21 cellular contexts compared by ENCODE assay signal in genomic region chr7:100394077-100394476, GRCh38. TPM values are rescaled to one million over a fixed set of nuclear protein-coding genes. Genes with fewer than 3 reads are reported as not detected.
DNase-seq lines count a peak whose midpoint lies in the region; ATAC-seq and TF ChIP-seq lines count a peak whose summit lies in the region.
"Had no signal": no experiment of that assay in that cellular context is flagged by ENCODE, and none has a peak within 500 bp of the region (broad histone marks: within the 10 kb centered on the region; RNA-seq: fewer than 3 reads in every experiment).

No MANE protein-coding gene starts in this region.

- H3K23ac ChIP-seq in neuronal stem cell (ENCODE audit: low read depth, low read length, poor library complexity), result no peak overlapping the region

- H3K4me2 ChIP-seq in OCI-LY3 (ENCODE audit: low read length) (peak overlapping the region; percentile 43), neuronal stem cell (ENCODE audit: insufficient read depth, low read length, poor library complexity, severe bottlenecking) (no peak overlapping the region)
- H3K4me2 ChIP-seq: A549, PC-9 had no signal

- peaks cover 60% of the 10 kb centered on the region for H3K4me1 ChIP-seq in OCI-LY3 (ENCODE audit: low read length)
- H3K4me1 ChIP-seq in naive thymus-derived CD4-positive, alpha-beta T cell (ENCODE audit: control insufficient read depth in 2 of 2, insufficient read depth in 2 of 2, low read length in 2 of 2), result peaks cover 6 to 9% of the 10 kb centered on the region in 2 donors
- peaks cover 0 to 8% of the 10 kb centered on the region in 2 donors for H3K4me1 ChIP-seq in neuronal stem cell (ENCODE audit: control insufficient read depth in 2 of 2, insufficient read depth in 1 of 2, low read depth in 1 of 2, low read length in 2 of 2)
- H3K4me1 ChIP-seq: A549 had no signal

- 0 out of 2 replicates have a peak, but pooled peaks cover 3% of the 10 kb centered on the region for H3K9me3 ChIP-seq in OCI-LY3 (ENCODE audit: insufficient read depth, low read length)
- H3K9me3 ChIP-seq in naive thymus-derived CD4-positive, alpha-beta T cell (ENCODE audit: control insufficient read depth in 2 of 3, low read length in 3 of 3), result no peaks in the 10 kb centered on the region
- H3K9me3 ChIP-seq in neuronal stem cell (replicated peaks in 1 of 2; ENCODE audit: control insufficient read depth in 2 of 2, insufficient read depth in 1 of 2, low read depth in 1 of 2, low read length in 2 of 2), result no peaks in the 10 kb centered on the region
- H3K9me3 ChIP-seq: A549 had no signal

- H3K79me2 ChIP-seq in OCI-LY3 (ENCODE audit: low read length), result no peaks in the 10 kb centered on the region

- H2BK15ac ChIP-seq in neuronal stem cell (ENCODE audit: low read length), result no peak overlapping the region

- H3K9me3 Mint-ChIP-seq in activated naive CD4-positive, alpha-beta T cell treated with anti-CD3 and anti-CD28 coated beads, Interleukin-2, amount 50 U/mL, for 24 hours, result no peaks in the 10 kb centered on the region
- H3K9me3 Mint-ChIP-seq in memory B cell, result peaks cover 2% of the 10 kb centered on the region
- H3K9me3 Mint-ChIP-seq in naive thymus-derived CD4-positive, alpha-beta T cell, result no peaks in the 10 kb centered on the region

- no peak overlapping the region for H2AK5ac ChIP-seq in neuronal stem cell (ENCODE audit: low read depth, low read length)

- no peak overlapping the region for H3K4me3 Mint-ChIP-seq in activated naive CD4-positive, alpha-beta T cell treated with anti-CD3 and anti-CD28 coated beads, Interleukin-2, amount 50 U/mL, for 24 hours
- no peak overlapping the region for H3K4me3 Mint-ChIP-seq in memory B cell
- no peak overlapping the region for H3K4me3 Mint-ChIP-seq in naive thymus-derived CD4-positive, alpha-beta T cell

- no peak overlapping the region for H2BK120ac ChIP-seq in neuronal stem cell (ENCODE audit: low read depth, low read length)

- H3K27ac ChIP-seq in OCI-LY3 (ENCODE audit: low read length) (no peak overlapping the region), neuronal stem cell (replicated peaks; ENCODE audit: low read length) (no peak overlapping the region)
- no peak overlapping the region for H3K27ac ChIP-seq in naive thymus-derived CD4-positive, alpha-beta T cell (ENCODE audit: low read depth, low read length)
- H3K27ac ChIP-seq: A549, C4-2B, GM23248, PC-9, RWPE1 had no signal

- no peaks in the 10 kb centered on the region for H3K27me3 Mint-ChIP-seq in activated naive CD4-positive, alpha-beta T cell treated with anti-CD3 and anti-CD28 coated beads, Interleukin-2, amount 50 U/mL, for 24 hours
- H3K27me3 Mint-ChIP-seq in memory B cell, result peaks cover 5% of the 10 kb centered on the region
- peaks cover 0 to 54% (median 3%) of the 10 kb centered on the region in 5 donors for H3K27me3 Mint-ChIP-seq in naive thymus-derived CD4-positive, alpha-beta T cell

- H3K4me1 Mint-ChIP-seq in activated naive CD4-positive, alpha-beta T cell treated with anti-CD3 and anti-CD28 coated beads, Interleukin-2, amount 50 U/mL, for 24 hours, result peaks cover 27% of the 10 kb centered on the region
- peaks cover 40% of the 10 kb centered on the region for H3K4me1 Mint-ChIP-seq in memory B cell
- peaks cover 19 to 33% (median 23%) of the 10 kb centered on the region in 7 donors for H3K4me1 Mint-ChIP-seq in naive thymus-derived CD4-positive, alpha-beta T cell

- H3K36me3 ChIP-seq in OCI-LY3 (replicated peaks; ENCODE audit: low read depth, low read length) (no peaks in the 10 kb centered on the region), neuronal stem cell (replicated peaks in 1 of 2; ENCODE audit: control insufficient read depth in 2 of 2, insufficient read depth in 2 of 2, low read length in 2 of 2) (no peaks in the 10 kb centered on the region)
- H3K36me3 ChIP-seq in naive thymus-derived CD4-positive, alpha-beta T cell (ENCODE audit: control insufficient read depth in 2 of 3, insufficient read depth in 3 of 3, low read length in 3 of 3), result no peaks in the 10 kb centered on the region

- H3K36me3 Mint-ChIP-seq in activated naive CD4-positive, alpha-beta T cell treated with anti-CD3 and anti-CD28 coated beads, Interleukin-2, amount 50 U/mL, for 24 hours, result peaks cover 2% of the 10 kb centered on the region
- no peaks in the 10 kb centered on the region for H3K36me3 Mint-ChIP-seq in memory B cell
- H3K36me3 Mint-ChIP-seq in naive thymus-derived CD4-positive, alpha-beta T cell, result no peaks in the 10 kb centered on the region

- peak overlapping the region; percentile 80 for H3K27ac Mint-ChIP-seq in activated naive CD4-positive, alpha-beta T cell treated with anti-CD3 and anti-CD28 coated beads, Interleukin-2, amount 50 U/mL, for 24 hours
- H3K27ac Mint-ChIP-seq in memory B cell, result peak overlapping the region; percentile 73
- peak overlapping the region in 1 of 9 donors; percentile 72 for H3K27ac Mint-ChIP-seq in naive thymus-derived CD4-positive, alpha-beta T cell

- no peak overlapping the region for H2BK5ac ChIP-seq in neuronal stem cell (ENCODE audit: low read length)

- DNase-seq in activated naive CD4-positive, alpha-beta T cell treated with anti-CD3 and anti-CD28 coated beads, Interleukin-2, amount 50 U/mL, for 16 hours, result no peak
- no peak for DNase-seq in memory B cell (ENCODE audit: low spot score in 2 of 2)
- DNase-seq in naive thymus-derived CD4-positive, alpha-beta T cell, result no peak
- DNase-seq in neuronal stem cell (ENCODE audit: low spot score), result no peak
- DNase-seq: DMS79 treated with DMSO at 0.1 percent for 48 hours, GM23248, HCEC 1CT, MM.1S, NCI-H1092, NCI-H1436 treated with DMSO at 0.1 percent for 48 hours, NCI-H2029 treated with DMSO at 0.1 percent for 48 hours, PC-9, SIG-M5 had no signal

- no peaks in the 10 kb centered on the region for H3K79me1 ChIP-seq in neuronal stem cell (ENCODE audit: low read depth, low read length)

- POLR2A ChIA-PET in naive thymus-derived CD4-positive, alpha-beta T cell (lab: Charles Lee), result no interaction called here

- H3K27me3 ChIP-seq in OCI-LY3 (ENCODE audit: low read depth, low read length) (peaks cover 52% of the 10 kb centered on the region), neuronal stem cell (ENCODE audit: control insufficient read depth in 3 of 3, insufficient read depth in 3 of 3, low read depth in 1 of 3, low read length in 3 of 3) (peaks cover 0 to 10% (median 0%) of the 10 kb centered on the region in 3 experiments)
- H3K27me3 ChIP-seq in naive thymus-derived CD4-positive, alpha-beta T cell (ENCODE audit: control insufficient read depth in 2 of 2, insufficient read depth in 2 of 2, low read length in 2 of 2), result no peaks in the 10 kb centered on the region

- no peak overlapping the region for H2BK12ac ChIP-seq in neuronal stem cell (ENCODE audit: low read length)

- H4K91ac ChIP-seq in neuronal stem cell (ENCODE audit: low read depth, low read length, poor library complexity), result no peak overlapping the region

- no peak overlapping the region for H3K4ac ChIP-seq in neuronal stem cell (ENCODE audit: low read length)

- no peaks in the 10 kb centered on the region for H4K20me1 ChIP-seq in OCI-LY3 (ENCODE audit: insufficient read depth, low read length)

- H3K4me3 ChIP-seq in OCI-LY3 (ENCODE audit: low read length) (no peak overlapping the region), neuronal stem cell (ENCODE audit: low read length in 2 of 2) (no peak overlapping the region)
- no peak overlapping the region for H3K4me3 ChIP-seq in naive thymus-derived CD4-positive, alpha-beta T cell (ENCODE audit: low read length)
- H3K4me3 ChIP-seq: A549, GM23248, PC-9 had no signal

- ATAC-seq in memory B cell (ENCODE audit: low read depth) (no peak), GM21367 (IDR thresholded peaks at IDR 0.05; ENCODE audit: unreplicated experiment) (no peak)
- ATAC-seq in naive thymus-derived CD4-positive, alpha-beta T cell, result no peak
- ATAC-seq: A549, SK-N-SH treated with all-trans-retinoic acid at 6 μM for 48 hours had no signal

- CTCF ChIA-PET in naive thymus-derived CD4-positive, alpha-beta T cell (lab: Charles Lee), result no interaction called here

- no peak for TF ChIP-seq CTCF in OCI-LY3 (IDR thresholded peaks at IDR 0.05; ENCODE audit: low read depth, low read length)

- H3K9ac ChIP-seq in OCI-LY3 (ENCODE audit: low read length) (no peak overlapping the region), neuronal stem cell (ENCODE audit: low read depth, low read length, poor library complexity) (no peak overlapping the region)
- H3K9ac ChIP-seq: GM23248 had no signal

- H4K8ac ChIP-seq in neuronal stem cell (ENCODE audit: low read depth, low read length), result no peak overlapping the region

- WGBS in neuronal stem cell (ENCODE audit: extremely low coverage in 2 of 2, insufficient read length in 2 of 2, insufficient replicate concordance in 1 of 2), 2 donors, result no CpG with 5 or more reads among the region's 2 CpGs

- no peak overlapping the region for H3K14ac ChIP-seq in neuronal stem cell (ENCODE audit: low read length)

- H2AFZ ChIP-seq in OCI-LY3 (ENCODE audit: low read depth, low read length), result no peak overlapping the region
- H2AFZ ChIP-seq in neuronal stem cell (ENCODE audit: low read length), result no peak overlapping the region
- H2AFZ ChIP-seq: GM23248, PC-9 had no signal

- intact Hi-C loops in naive thymus-derived CD4-positive, alpha-beta T cell (cut with micrococcal nuclease), result no loop called here

- no peak overlapping the region for H3K18ac ChIP-seq in neuronal stem cell (ENCODE audit: low read length)

RNA-seq across cellular contexts. Expression of gene PILRA, which starts 20.8 kb away (rescaled TPM):
- 100 to 1,000 TPM in 1 of 5 experiments, 10 to 100 TPM in 4; 13.0 to 118 (median 14.3) TPM for total RNA-seq in naive thymus-derived CD4-positive, alpha-beta T cell
- 1 to 10 TPM in 1 of 2 donors, under 1 TPM in 1; 0.40 to 1.1 TPM for polyA plus RNA-seq in naive thymus-derived CD4-positive, alpha-beta T cell
- polyA plus RNA-seq in neuronal stem cell (2013, experiment 1 of 2), result 4.9 TPM
- 5.1 TPM for polyA plus RNA-seq in neuronal stem cell (2013, experiment 2 of 2)
- total RNA-seq: GM23248, LHCN-M2 had no signal

RNA-seq across cellular contexts. Expression of gene ZCWPW1, which starts 34.4 kb away (rescaled TPM):
- 10 to 100 TPM in 3 of 5 experiments, 1 to 10 TPM in 2; 4.1 to 18.6 (median 10.3) TPM for total RNA-seq in naive thymus-derived CD4-positive, alpha-beta T cell
- 1 to 10 TPM; 5.6 to 5.9 TPM for polyA plus RNA-seq in naive thymus-derived CD4-positive, alpha-beta T cell
- 2.3 TPM for polyA plus RNA-seq in neuronal stem cell (2013, experiment 1 of 2)
- 2.5 TPM for polyA plus RNA-seq in neuronal stem cell (2013, experiment 2 of 2)

RNA-seq across cellular contexts. Expression of gene MEPCE, which starts 35.6 kb away (rescaled TPM):
- total RNA-seq in naive thymus-derived CD4-positive, alpha-beta T cell, result 10 to 100 TPM; 47.9 to 68.2 (median 65.1) TPM
- polyA plus RNA-seq in naive thymus-derived CD4-positive, alpha-beta T cell, result 10 to 100 TPM; 12.2 to 20.5 TPM
- 17.9 TPM for polyA plus RNA-seq in neuronal stem cell (2013, experiment 1 of 2)
- polyA plus RNA-seq in neuronal stem cell (2013, experiment 2 of 2), result 17.2 TPM

RNA-seq across cellular contexts. Expression of gene PILRB, which starts 36.2 kb away (rescaled TPM):
- 100 to 1,000 TPM in 4 of 5 experiments, 10 to 100 TPM in 1; 79.1 to 137 (median 120) TPM for total RNA-seq in naive thymus-derived CD4-positive, alpha-beta T cell
- 10 to 100 TPM in 1 of 2 donors, 1 to 10 TPM in 1; 1.1 to 11.1 TPM for polyA plus RNA-seq in naive thymus-derived CD4-positive, alpha-beta T cell
- 19.3 TPM for polyA plus RNA-seq in neuronal stem cell (2013, experiment 1 of 2)
- 18.7 TPM for polyA plus RNA-seq in neuronal stem cell (2013, experiment 2 of 2)

RNA-seq across cellular contexts. Expression of gene PPP1R35, which starts 42.2 kb away (rescaled TPM):
- 10 to 100 TPM; 33.5 to 80.0 (median 65.7) TPM for total RNA-seq in naive thymus-derived CD4-positive, alpha-beta T cell
- polyA plus RNA-seq in naive thymus-derived CD4-positive, alpha-beta T cell, result 10 to 100 TPM; 25.1 to 52.7 TPM
- polyA plus RNA-seq in neuronal stem cell (2013, experiment 1 of 2), result 72.3 TPM
- polyA plus RNA-seq in neuronal stem cell (2013, experiment 2 of 2), result 69.0 TPM
